Comparison of ENCODE assay signal across 8 cellular contexts in the genomic region with DNA sequence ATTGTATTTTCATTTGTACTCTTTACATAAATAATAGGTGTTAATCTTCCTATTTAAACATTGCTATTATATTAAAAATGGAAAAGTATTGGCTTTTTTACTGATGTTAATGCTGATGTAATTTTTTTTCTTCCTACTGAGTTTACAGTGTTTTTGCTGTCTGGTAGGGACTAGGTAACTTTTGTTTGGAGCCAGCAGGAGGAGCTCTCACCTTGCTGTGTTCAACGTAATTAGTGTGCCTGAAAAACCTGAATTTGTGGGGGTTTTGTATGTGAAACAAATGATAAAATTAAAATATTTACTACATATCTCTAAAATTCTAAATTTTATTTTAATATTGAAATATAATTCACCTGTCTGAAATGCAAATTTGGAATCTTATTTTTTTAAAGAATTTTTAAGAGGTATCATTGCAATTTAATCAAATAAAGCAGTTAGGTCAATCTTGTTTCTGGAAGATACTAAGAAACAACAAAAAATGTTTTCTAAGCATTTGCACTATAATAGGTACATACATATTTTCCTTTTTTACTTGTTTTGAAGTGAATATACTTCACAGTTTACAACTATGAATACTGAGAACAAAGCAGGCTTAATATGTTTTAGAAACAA. TPM values are rescaled to one million over a fixed set of nuclear protein-coding genes. Genes with fewer than 3 reads are reported as not detected.
A peak's percentile ranks its signal among the peaks of the same experiment; 100 is the strongest.
DNase-seq lines count a peak whose midpoint lies in the region; ATAC-seq and TF ChIP-seq lines count a peak whose summit lies in the region.

No MANE protein-coding gene starts in this region.

- H3K9me3 ChIP-seq in NT2/D1 (ENCODE audit: insufficient read depth, low read length), result no peaks in the 10 kb centered on the region

- H3K27ac Mint-ChIP-seq in osteocyte (ENCODE audit: unreplicated experiment), result no peak overlapping the region

- TF ChIP-seq CTCF in AG04449 (IDR thresholded peaks at IDR 0.05; ENCODE audit: insufficient read depth, low read length, missing control alignments) (peak; percentile 44), osteocyte (IDR thresholded peaks at IDR 0.05) (peak; percentile 81), coronary artery (IDR thresholded peaks at IDR 0.05) (no peak)

- no peaks in the 10 kb centered on the region for H3K27me3 ChIP-seq in NT2/D1 (ENCODE audit: insufficient read depth, insufficient read length)

- H3K4me3 Mint-ChIP-seq in osteocyte (ENCODE audit: unreplicated experiment), result no peak overlapping the region

- H3K36me3 Mint-ChIP-seq in osteocyte (ENCODE audit: unreplicated experiment), result no peaks in the 10 kb centered on the region

- H3K4me1 ChIP-seq in NT2/D1 (ENCODE audit: insufficient read depth, insufficient read length), result no peaks in the 10 kb centered on the region

- DNase-seq in AG04449 (ENCODE audit: low read depth, low spot score) (no peak), HT1080 (ENCODE audit: low read depth) (peak; percentile 37), NT2/D1 (ENCODE audit: low read depth, low spot score) (peak; percentile 40), dermis microvascular lymphatic vessel endothelial cell (ENCODE audit: low read depth in 2 of 2) (peak; percentile 5 to 41), osteocyte (ENCODE audit: extremely low spot score, unreplicated experiment) (no peak), AG08395 (ENCODE audit: low spot score) (no peak), coronary artery (ENCODE audit: low spot score) (no peak)

- H3K36me3 ChIP-seq in NT2/D1 (ENCODE audit: insufficient read depth, insufficient read length, low read length), result no peaks in the 10 kb centered on the region

- H3K9me3 Mint-ChIP-seq in osteocyte (ENCODE audit: unreplicated experiment), result no peaks in the 10 kb centered on the region

- H3K27ac ChIP-seq in coronary artery, result no peak overlapping the region

- no peaks in the 10 kb centered on the region for H3K4me1 Mint-ChIP-seq in osteocyte (ENCODE audit: unreplicated experiment)

- H3K27me3 Mint-ChIP-seq in osteocyte (ENCODE audit: unreplicated experiment), result peaks cover 7% of the 10 kb centered on the region

- ATAC-seq in GM18498 (IDR thresholded peaks at IDR 0.05; ENCODE audit: unreplicated experiment), result peak; percentile 71

- H3K4me3 ChIP-seq in AG04449 (ENCODE audit: low read depth, low read length) (no peak overlapping the region), NT2/D1 (ENCODE audit: insufficient read length, low read depth) (no peak overlapping the region), coronary artery (no peak overlapping the region)

- CTCF ChIA-PET in AG04449 (lab: Yijun Ruan, JAX), result interaction anchor here (0.6 to 3.0 kb wide), 7 partner anchors 9 to 858 kb away, joined by 3 to 17 read pairs (median 3); no protein-coding TSS in a partner anchor

- POLR2A ChIA-PET in AG04449 (lab: Yijun Ruan, JAX), result no interaction called here

- no peak overlapping the region for H3K9ac ChIP-seq in NT2/D1 (ENCODE audit: insufficient read length, low read depth)

RNA-seq across cellular contexts. Expression of a gene that starts 48.8 kb away (rescaled TPM):
- total RNA-seq in HT1080 (2014; rRNA removed; shearing (Covaris generic)), result 0.10 and 0.79 TPM in 2 replicates
- polyA plus RNA-seq in HT1080 (2015; cell fraction: cytosol; rRNA removed), result 0.38 and 0.55 TPM in 2 replicates
- polyA plus RNA-seq in HT1080 (2015; cell fraction: nucleus; rRNA removed), result 0.25 and 0.70 TPM in 2 replicates
- under 0.01 TPM in 2 replicates for total RNA-seq in dermis microvascular lymphatic vessel endothelial cell
- 0.18 and 0.51 TPM in 2 replicates for total RNA-seq in osteocyte

Comparison
In these comparisons a context has a peak if more than half of its experiments do, and no peak if none do; other contexts are left out.
1. DNase-seq: peak in HT1080 (single experiment), NT2/D1 (single experiment) and dermis microvascular lymphatic vessel endothelial cell (2 of 2); none in AG04449 (single experiment), osteocyte (single experiment), AG08395 (single experiment) and coronary artery (single experiment).